Comparison of ENCODE assay signal across 22 cellular contexts in the genomic region with DNA sequence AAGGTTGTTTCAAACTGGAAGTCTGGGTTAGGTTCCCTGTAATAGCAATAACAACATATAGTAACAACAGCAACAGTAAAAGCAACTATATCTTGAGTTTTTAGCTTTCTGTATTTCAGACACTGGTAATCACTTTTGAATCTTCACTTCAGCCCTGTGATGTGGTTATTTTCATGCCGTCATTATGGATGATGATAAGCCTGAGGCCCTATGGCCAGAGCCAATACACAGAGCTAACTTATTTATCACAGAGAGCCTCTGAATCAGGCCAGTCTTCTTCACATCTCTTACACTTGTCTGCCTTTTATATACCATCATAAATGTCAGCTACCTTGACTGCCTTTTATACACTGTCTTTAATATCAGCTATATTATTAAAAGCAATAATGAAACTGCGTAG.
DNase-seq lines count a peak whose midpoint lies in the region; ATAC-seq, FAIRE-seq and TF ChIP-seq lines count a peak whose summit lies in the region.
"Had no signal": no experiment of that assay in that cellular context is flagged by ENCODE, and none has a peak within 500 bp of the region (broad histone marks: within the 10 kb centered on the region; RNA-seq: fewer than 3 reads in every experiment).

No MANE protein-coding gene starts in this region.

- H3K27me3 ChIP-seq in cardiac muscle cell, result no peaks in the 10 kb centered on the region
- H3K27me3 ChIP-seq: BE2C, BLaER1 had no signal

- TF ChIP-seq POLR2A in H54 (IDR thresholded peaks at IDR 0.05; ENCODE audit: low read depth, low read length), result no peak

- no peaks in the 10 kb centered on the region for H3K4me1 ChIP-seq in cardiac muscle cell (ENCODE audit: low read depth)
- H3K4me1 ChIP-seq: BE2C, BLaER1 had no signal

- no peak for TF ChIP-seq CTCF in cardiac muscle cell (IDR thresholded peaks at IDR 0.05; ENCODE audit: low read depth, low read length)
- no peak for TF ChIP-seq CTCF in nephron progenitor cell (IDR thresholded peaks at IDR 0.05)

- H3K9me3 ChIP-seq in cardiac muscle cell (ENCODE audit: low read depth), result no peaks in the 10 kb centered on the region
- H3K9me3 ChIP-seq: BE2C, BLaER1 had no signal

- ATAC-seq in left ventricle myocardium superior (no peak), HG03460 (IDR thresholded peaks at IDR 0.05; ENCODE audit: unreplicated experiment) (no peak), GM21619 (IDR thresholded peaks at IDR 0.05; ENCODE audit: unreplicated experiment) (no peak)

- H3K9me3 Mint-ChIP-seq in nephron progenitor cell, result no peaks in the 10 kb centered on the region
- H3K9me3 Mint-ChIP-seq: CD4-positive, alpha-beta memory T cell; CD4-positive, CD25-positive, alpha-beta regulatory T cell; CD8-positive, alpha-beta memory T cell had no signal

- H3K4me3 ChIP-seq in cardiac muscle cell, result no peak overlapping the region
- H3K4me3 ChIP-seq: BLaER1 had no signal

- peak; percentile 33 for FAIRE-seq in H54 (lab: Jason Lieb, UNC)
- FAIRE-seq: GM12891, GM19239 had no signal

- no peaks in the 10 kb centered on the region for H3K27me3 Mint-ChIP-seq in nephron progenitor cell (ENCODE audit: low read depth, poor library complexity)
- H3K27me3 Mint-ChIP-seq: CD4-positive, alpha-beta memory T cell; CD4-positive, CD25-positive, alpha-beta regulatory T cell; CD8-positive, alpha-beta memory T cell had no signal

- peak overlapping the region; percentile 13 for H3K27ac ChIP-seq in cardiac muscle cell
- H3K27ac ChIP-seq: BLaER1 had no signal

- intact Hi-C loops in left ventricle myocardium superior (cut with micrococcal nuclease), result no loop called here

- DNase-seq in cardiac muscle cell (ENCODE audit: low read depth in 1 of 2, low spot score in 1 of 2) (no peak), left ventricle myocardium superior (no peak), H54 (ENCODE audit: insufficient read length, low spot score) (no peak), foreskin melanocyte (peak; percentile 24), nephron progenitor cell (no peak), NCI-H2227 (lab: John Stamatoyannopoulos, UW; ENCODE audit: unreplicated experiment) (no peak)
- DNase-seq: 8988T; ACHN; BE2C; C1 segment of cervical spinal cord; CD4-positive, alpha-beta memory T cell; CD4-positive, CD25-positive, alpha-beta regulatory T cell; CD8-positive, alpha-beta memory T cell; COR-L47; DMS79 treated with DMSO at 0.1 percent for 48 hours; GF-D8 had no signal

- H3K4me1 Mint-ChIP-seq in nephron progenitor cell, result no peaks in the 10 kb centered on the region
- H3K4me1 Mint-ChIP-seq: CD4-positive, alpha-beta memory T cell; CD4-positive, CD25-positive, alpha-beta regulatory T cell; CD8-positive, alpha-beta memory T cell had no signal

- no peak overlapping the region for H3K4me3 Mint-ChIP-seq in nephron progenitor cell
- H3K4me3 Mint-ChIP-seq: CD14-positive monocyte; CD4-positive, alpha-beta memory T cell; CD4-positive, CD25-positive, alpha-beta regulatory T cell; CD8-positive, alpha-beta memory T cell had no signal

- no peaks in the 10 kb centered on the region for H3K36me3 ChIP-seq in cardiac muscle cell
- H3K36me3 ChIP-seq: BE2C, BLaER1 had no signal

- no peaks in the 10 kb centered on the region for H3K36me3 Mint-ChIP-seq in nephron progenitor cell (ENCODE audit: low read depth)
- H3K36me3 Mint-ChIP-seq: CD14-positive monocyte; CD4-positive, alpha-beta memory T cell; CD4-positive, CD25-positive, alpha-beta regulatory T cell; CD8-positive, alpha-beta memory T cell had no signal

- H3K27ac Mint-ChIP-seq in nephron progenitor cell, result peak overlapping the region; percentile 51
- H3K27ac Mint-ChIP-seq: CD14-positive monocyte; CD4-positive, alpha-beta memory T cell; CD4-positive, CD25-positive, alpha-beta regulatory T cell; CD8-positive, alpha-beta memory T cell had no signal
